ENCODE assay signal across 10 cellular contexts in the genomic region with DNA sequence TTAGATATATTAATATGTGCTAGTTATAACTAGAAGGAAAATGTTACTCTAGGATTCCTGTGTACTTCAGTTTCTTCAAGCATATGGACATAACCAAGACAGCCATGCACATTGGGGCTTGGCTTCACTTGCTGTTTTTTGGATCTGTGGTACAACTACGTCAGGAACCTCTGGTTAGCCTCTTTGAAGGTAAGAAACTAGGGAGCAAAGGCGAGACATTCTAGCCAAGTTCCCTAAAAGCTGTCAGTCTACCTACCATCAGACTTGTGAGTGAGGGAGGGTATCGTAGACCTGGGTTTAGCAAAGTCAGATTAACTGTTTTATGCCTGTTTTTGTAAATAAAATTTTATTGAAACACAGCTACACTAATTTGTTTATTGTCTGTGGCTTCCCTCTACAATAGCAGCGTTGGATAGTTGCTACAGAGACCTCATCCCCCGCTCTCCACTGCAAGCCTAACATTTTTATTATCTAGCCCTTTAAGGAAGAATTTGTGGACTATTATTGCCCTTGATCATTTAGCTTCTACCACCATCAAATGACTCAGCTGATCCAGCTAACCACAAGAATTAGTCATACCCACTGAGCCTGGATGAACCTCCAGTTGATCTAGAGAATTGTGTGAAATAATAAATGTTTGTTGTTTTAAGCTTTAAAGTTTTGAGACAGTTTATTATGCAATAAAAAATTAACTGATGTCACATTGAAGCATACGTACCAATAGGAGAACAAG. TPM values are rescaled to one million over a fixed set of nuclear protein-coding genes. Genes with fewer than 3 reads are reported as not detected.
DNase-seq lines count a peak whose midpoint lies in the region; ATAC-seq, FAIRE-seq and TF ChIP-seq lines count a peak whose summit lies in the region.
"Had no signal": no experiment of that assay in that cellular context is flagged by ENCODE, and none has a peak within 500 bp of the region (broad histone marks: within the 10 kb centered on the region; RNA-seq: fewer than 3 reads in every experiment).

No MANE protein-coding gene starts in this region.

- DNase-seq in DMS53 (lab: John Stamatoyannopoulos, UW), result peak; percentile 39
- no peak for DNase-seq in DMS53 treated with DMSO at 0.1 percent for 48 hours (lab: John Stamatoyannopoulos, UW; ENCODE audit: unreplicated experiment)
- DNase-seq in NCI-H2196 (lab: John Stamatoyannopoulos, UW; ENCODE audit: unreplicated experiment), result peak; percentile 41
- peak; percentile 97 for DNase-seq in bronchial epithelial cell (ENCODE audit: low read depth)
- no peak for DNase-seq in pancreas
- DNase-seq in Right ventricle myocardium superior, result no peak
- no peak for DNase-seq in cerebellum (ENCODE audit: low spot score)
- DNase-seq: stimulated activated naive B cell treated with anti-CD40 and anti-IgM and Interleukin-4, amounts not matched to agents 10 μg/mL and 1 μg/mL and 100 μg/mL, for 72 hours had no signal

- 82 to 96% methylated on average over 6 of the region's 6 CpGs for WGBS in pancreas, 2 donors

- no peak overlapping the region for H3K4me3 ChIP-seq in bronchial epithelial cell (ENCODE audit: low read depth, low read length)
- no peak overlapping the region for H3K4me3 ChIP-seq in pancreas

- intact Hi-C loops in pancreas (cut with DNase I), result no loop called here
- intact Hi-C loops in Right ventricle myocardium superior (cut with DNase I), result no loop called here

- no peaks in the 10 kb centered on the region for H3K36me3 ChIP-seq in bronchial epithelial cell (ENCODE audit: control insufficient read depth, insufficient read depth, low read length)
- no peaks in the 10 kb centered on the region for H3K36me3 ChIP-seq in pancreas

- H3K9me3 ChIP-seq in pancreas, result no peaks in the 10 kb centered on the region

- H3K4me1 ChIP-seq in pancreas, result peaks cover 0 to 3% (median 0%) of the 10 kb centered on the region in 3 donors

- no peak overlapping the region for H3K27ac ChIP-seq in pancreas
- H3K27ac ChIP-seq: 22Rv1 had no signal

- no peak for TF ChIP-seq CTCF in bronchial epithelial cell (IDR thresholded peaks at IDR 0.05; ENCODE audit: insufficient read depth, low read length, severe bottlenecking)
- no peak for TF ChIP-seq CTCF in pancreas (IDR thresholded peaks at IDR 0.05)

- FAIRE-seq in bronchial epithelial cell (lab: Jason Lieb, UNC) (no peak), pancreas (lab: Jason Lieb, UNC) (no peak)

- ATAC-seq in pancreas (peak in 3 of 4 donors; percentile 32 to 71 (median 64)), HG03354 (IDR thresholded peaks at IDR 0.05; ENCODE audit: poor library complexity, severe bottlenecking, unreplicated experiment) (no peak), Right ventricle myocardium superior (ENCODE audit: poor library complexity) (no peak)

- H3K27me3 ChIP-seq in bronchial epithelial cell (ENCODE audit: control insufficient read depth, insufficient read depth, low read length), result no peaks in the 10 kb centered on the region
- H3K27me3 ChIP-seq in pancreas, result no peaks in the 10 kb centered on the region

RNA-seq across cellular contexts. Expression of a gene that starts 58.0 kb away (rescaled TPM):
- total RNA-seq in bronchial epithelial cell (20.8 and 39.2 TPM in 2 replicates), pancreas (10 to 100 TPM in 4 of 6 donors, 1 to 10 TPM in 2; 9.8 to 19.9 (median 13.3) TPM), Right ventricle myocardium superior (19.5 TPM), cerebellum (58.3 TPM)
- polyA plus RNA-seq in pancreas, result 1 to 10 TPM; 7.7 to 9.3 TPM

Comparison
In these comparisons a context has a peak if more than half of its experiments do, and no peak if none do; other contexts are left out.
1. DNase-seq: peak in DMS53 (single experiment), NCI-H2196 (single experiment) and bronchial epithelial cell (single experiment); none in DMS53 treated with DMSO at 0.1 percent for 48 hours (single experiment), pancreas (0 of 6), Right ventricle myocardium superior (single experiment) and cerebellum (single experiment).
2. ATAC-seq: peak in pancreas (3 of 4); none in HG03354 (single experiment) and Right ventricle myocardium superior (single experiment).